13 cellular contexts compared by ENCODE assay signal in genomic region chr14:93014038-93015023, GRCh38.
DNase-seq lines count a peak whose midpoint lies in the region; ATAC-seq and TF ChIP-seq lines count a peak whose summit lies in the region.
"Had no signal": no experiment of that assay in that cellular context is flagged by ENCODE, and none has a peak within 500 bp of the region (broad histone marks: within the 10 kb centered on the region; RNA-seq: fewer than 3 reads in every experiment).

No MANE protein-coding gene starts in this region.

- peak overlapping the region; percentile 39 to 45 for H3K27ac ChIP-seq in thoracic aorta

- H3K27me3 ChIP-seq in thoracic aorta (replicated peaks; ENCODE audit: insufficient read depth) = no peaks in the 10 kb centered on the region
- H3K27me3 ChIP-seq: heart left ventricle had no signal

- H3K4me3 ChIP-seq in thoracic aorta = no peak overlapping the region
- H3K4me3 ChIP-seq: heart left ventricle had no signal

- ATAC-seq in activated naive CD4-positive, alpha-beta T cell treated with anti-CD3 and anti-CD28 coated beads, Interleukin-2, amount 50 U/mL, for 72 hours = no peak
- no peak for ATAC-seq in thoracic aorta (ENCODE audit: insufficient number of reproducible peaks, low FRiP score, low read depth)
- ATAC-seq in HG02610 (IDR thresholded peaks at IDR 0.05; ENCODE audit: unreplicated experiment) = no peak

- no peak overlapping the region for H3K4me3 Mint-ChIP-seq in activated naive CD8-positive, alpha-beta T cell treated with anti-CD3 and anti-CD28 coated beads for 36 hours
- no peak overlapping the region for H3K4me3 Mint-ChIP-seq in mesothelial cell of epicardium

- no peaks in the 10 kb centered on the region for H3K9me3 Mint-ChIP-seq in activated naive CD4-positive, alpha-beta T cell treated with anti-CD3 and anti-CD28 coated beads, Interleukin-2, amount 50 U/mL, for 72 hours
- no peaks in the 10 kb centered on the region for H3K9me3 Mint-ChIP-seq in activated naive CD8-positive, alpha-beta T cell treated with anti-CD3 and anti-CD28 coated beads for 36 hours
- H3K9me3 Mint-ChIP-seq in mesothelial cell of epicardium = no peaks in the 10 kb centered on the region

- H3K4me1 Mint-ChIP-seq in activated naive CD8-positive, alpha-beta T cell treated with anti-CD3 and anti-CD28 coated beads for 36 hours = peaks cover 28% of the 10 kb centered on the region
- H3K4me1 Mint-ChIP-seq in mesothelial cell of epicardium = peaks cover 36% of the 10 kb centered on the region

- H3K36me3 Mint-ChIP-seq in activated naive CD4-positive, alpha-beta T cell treated with anti-CD3 and anti-CD28 coated beads, Interleukin-2, amount 50 U/mL, for 72 hours = no peaks in the 10 kb centered on the region
- no peaks in the 10 kb centered on the region for H3K36me3 Mint-ChIP-seq in activated naive CD8-positive, alpha-beta T cell treated with anti-CD3 and anti-CD28 coated beads for 36 hours
- no peaks in the 10 kb centered on the region for H3K36me3 Mint-ChIP-seq in mesothelial cell of epicardium

- peaks cover 18 to 32% of the 10 kb centered on the region in 2 donors for H3K4me1 ChIP-seq in thoracic aorta (ENCODE audit: control insufficient read depth in 1 of 2, low read depth in 2 of 2)

- no peaks in the 10 kb centered on the region for H3K27me3 Mint-ChIP-seq in activated naive CD8-positive, alpha-beta T cell treated with anti-CD3 and anti-CD28 coated beads for 36 hours
- no peaks in the 10 kb centered on the region for H3K27me3 Mint-ChIP-seq in mesothelial cell of epicardium (ENCODE audit: low read depth)

- TF ChIP-seq CTCF in mesothelial cell of epicardium (IDR thresholded peaks at IDR 0.05; ENCODE audit: unreplicated experiment) (no peak), thoracic aorta (IDR thresholded peaks at IDR 0.05) (no peak)

- DNase-seq in activated naive CD4-positive, alpha-beta T cell treated with anti-CD3 and anti-CD28 coated beads, Interleukin-2, amount 50 U/mL, for 72 hours (ENCODE audit: low spot score in 2 of 2) = no peak
- DNase-seq in activated naive CD4-positive, alpha-beta T cell treated with Interleukin-2 at 50 U/mL for 16 hours = no peak
- no peak for DNase-seq in activated naive CD8-positive, alpha-beta T cell treated with anti-CD3 and anti-CD28 coated beads for 36 hours
- DNase-seq in mesothelial cell of epicardium (ENCODE audit: low spot score in 2 of 2, unreplicated experiment in 2 of 2) = no peak
- DNase-seq in thoracic aorta (ENCODE audit: low spot score) = no peak
- DNase-seq in NCI-H748 (lab: John Stamatoyannopoulos, UW; ENCODE audit: unreplicated experiment) = no peak
- DNase-seq in NCI-H1436 (lab: John Stamatoyannopoulos, UW) = no peak
- DNase-seq: anterior cingulate cortex, heart left ventricle, Karpas-422, left cardiac atrium, NCI-H2227 treated with DMSO at 0.1 percent for 48 hours had no signal

- H3K9me3 ChIP-seq in thoracic aorta = no peaks in the 10 kb centered on the region
- H3K9me3 ChIP-seq: heart left ventricle had no signal

- H3K27ac Mint-ChIP-seq in activated naive CD4-positive, alpha-beta T cell treated with anti-CD3 and anti-CD28 coated beads, Interleukin-2, amount 50 U/mL, for 72 hours = peak overlapping the region; percentile 63 to 75
- H3K27ac Mint-ChIP-seq in activated naive CD8-positive, alpha-beta T cell treated with anti-CD3 and anti-CD28 coated beads for 36 hours = peak overlapping the region; percentile 12
- peak overlapping the region; percentile 70 for H3K27ac Mint-ChIP-seq in mesothelial cell of epicardium

- H3K36me3 ChIP-seq in thoracic aorta = peaks cover 6% of the 10 kb centered on the region

Comparison
In these comparisons a context has a peak if more than half of its experiments do, and no peak if none do; other contexts are left out.
1. H3K27ac Mint-ChIP-seq: peak in every context shown above with its lines; median percentile 70 in mesothelial cell of epicardium; 69 in activated naive CD4-positive, alpha-beta T cell treated with anti-CD3 and anti-CD28 coated beads, Interleukin-2, amount 50 U/mL, for 72 hours; 12 in activated naive CD8-positive, alpha-beta T cell treated with anti-CD3 and anti-CD28 coated beads for 36 hours.